ENCODE assay signal across 11 cellular contexts in genomic region chr16:83842755-83843507, GRCh38. TPM values are rescaled to one million over a fixed set of nuclear protein-coding genes. Genes with fewer than 3 reads are reported as not detected.
DNase-seq lines count a peak whose midpoint lies in the region; ATAC-seq and TF ChIP-seq lines count a peak whose summit lies in the region.
"Had no signal": no experiment of that assay in that cellular context is flagged by ENCODE, and none has a peak within 500 bp of the region (broad histone marks: within the 10 kb centered on the region; RNA-seq: fewer than 3 reads in every experiment).

No MANE protein-coding gene starts in this region.

- H4K20me1 ChIP-seq in neural cell (ENCODE audit: insufficient read depth) = no peaks in the 10 kb centered on the region

- peak; percentile 89 for ATAC-seq in activated B cell treated with CpG ODN at 0.5 μM for 24 hours (ENCODE audit: low read depth)
- ATAC-seq: activated naive CD4-positive, alpha-beta T cell treated with anti-CD3 and anti-CD28 coated beads, Interleukin-2, amount 50 U/mL, for 72 hours had no signal

- DNase-seq in GF-D8 (lab: John Stamatoyannopoulos, UW) = peak; percentile 51
- peak; percentile 43 to 48 for DNase-seq in Kasumi-1 (lab: John Stamatoyannopoulos, UW)
- peak; percentile 35 for DNase-seq in activated B cell treated with CpG ODN at 0.5 μM for 24 hours
- no peak for DNase-seq in stimulated activated CD4-positive, alpha-beta T cell treated with anti-CD3 and anti-CD28 coated beads, Interleukin-4, amount 100 ng/mL, for 24 hours
- DNase-seq in dermis blood vessel endothelial cell = no peak
- DNase-seq in NCI-H82 treated with DMSO at 0.1 percent for 48 hours (lab: John Stamatoyannopoulos, UW; ENCODE audit: unreplicated experiment) = no peak
- no peak for DNase-seq in NCI-H526 treated with DMSO at 0.1 percent for 48 hours (lab: John Stamatoyannopoulos, UW)
- DNase-seq: testis had no signal

- peak overlapping the region; percentile 76 for H3K4me3 Mint-ChIP-seq in activated B cell treated with CpG ODN at 0.5 μM for 24 hours

- POLR2A ChIA-PET in activated B cell treated with CpG ODN at 0.5 μM for 24 hours (lab: Charles Lee) = interaction anchor here (0.6 to 2.5 kb wide), 4 partner anchors 28 to 312 kb away, joined by 3 to 11 read pairs (median 6); partner anchors contain the start of genes HSBP1 and MLYCD

- peaks cover 48% of the 10 kb centered on the region for H3K4me1 Mint-ChIP-seq in activated B cell treated with CpG ODN at 0.5 μM for 24 hours

- H3K36me3 Mint-ChIP-seq in activated B cell treated with CpG ODN at 0.5 μM for 24 hours (ENCODE audit: low read depth) = no peaks in the 10 kb centered on the region
- H3K36me3 Mint-ChIP-seq: activated naive CD4-positive, alpha-beta T cell treated with anti-CD3 and anti-CD28 coated beads, Interleukin-2, amount 50 U/mL, for 72 hours had no signal

- TF ChIP-seq EP300 in neural cell (conservative IDR thresholded peaks at IDR 0.05; ENCODE audit: poor library complexity, severe bottlenecking) = no peak

- peaks cover 7% of the 10 kb centered on the region for H3K27me3 Mint-ChIP-seq in activated B cell treated with CpG ODN at 0.5 μM for 24 hours

- no peaks in the 10 kb centered on the region for H3K36me3 ChIP-seq in neural cell (ENCODE audit: insufficient read depth, low read length)
- H3K36me3 ChIP-seq: esophagus muscularis mucosa had no signal

- intact Hi-C loops in activated B cell treated with CpG ODN at 0.5 μM for 24 hours (cut with micrococcal nuclease) = loop anchor here (1.0 to 5.0 kb wide), 3 partner anchors 17 to 56 kb away; partner anchors contain the start of gene MLYCD

- no peak overlapping the region for H3K4me3 ChIP-seq in neural cell (ENCODE audit: low read length)
- H3K4me3 ChIP-seq: esophagus muscularis mucosa, testis had no signal

- TF ChIP-seq RAD21 in neural cell (conservative IDR thresholded peaks at IDR 0.05) = no peak

- no peaks in the 10 kb centered on the region for H3F3A ChIP-seq in neural cell (ENCODE audit: insufficient read depth, low read length, poor library complexity, severe bottlenecking)

- H3K27ac ChIP-seq in neural cell (ENCODE audit: low read length) = no peak overlapping the region
- H3K27ac ChIP-seq: esophagus muscularis mucosa, testis had no signal

- no peaks in the 10 kb centered on the region for H3K9me3 Mint-ChIP-seq in activated B cell treated with CpG ODN at 0.5 μM for 24 hours
- H3K9me3 Mint-ChIP-seq: activated naive CD4-positive, alpha-beta T cell treated with anti-CD3 and anti-CD28 coated beads, Interleukin-2, amount 50 U/mL, for 72 hours had no signal

- no peak overlapping the region for H3K4me2 ChIP-seq in neural cell (ENCODE audit: low read length)

- CTCF ChIA-PET in activated B cell treated with CpG ODN at 0.5 μM for 24 hours (lab: Charles Lee) = interaction anchor here (1.0 to 1.7 kb wide), 3 partner anchors 15 to 18 kb away, joined by 3 to 9 read pairs (median 3); no protein-coding TSS in a partner anchor

- H3K9ac ChIP-seq in neural cell (ENCODE audit: low read length) = peak overlapping the region; percentile 12

- no peaks in the 10 kb centered on the region for H3K79me2 ChIP-seq in neural cell (replicated peaks; ENCODE audit: insufficient read depth, low read length)

- TF ChIP-seq CTCF in activated B cell treated with CpG ODN at 0.5 μM for 24 hours (IDR thresholded peaks at IDR 0.05) = no peak
- TF ChIP-seq CTCF in neural cell (IDR thresholded peaks at IDR 0.05; ENCODE audit: poor library complexity, severe bottlenecking) = no peak

- no peaks in the 10 kb centered on the region for H3K9me3 ChIP-seq in neural cell (ENCODE audit: low read length)
- H3K9me3 ChIP-seq: esophagus muscularis mucosa, testis had no signal

- H3K27ac Mint-ChIP-seq in activated B cell treated with CpG ODN at 0.5 μM for 24 hours = peak overlapping the region; percentile 78
- H3K27ac Mint-ChIP-seq: activated naive CD4-positive, alpha-beta T cell treated with anti-CD3 and anti-CD28 coated beads, Interleukin-2, amount 50 U/mL, for 72 hours had no signal

- no peak overlapping the region for H2AFZ ChIP-seq in neural cell (ENCODE audit: low read depth, low read length)

- H3K27me3 ChIP-seq in neural cell (ENCODE audit: insufficient read depth, low read depth, low read length) = no peaks in the 10 kb centered on the region
- H3K27me3 ChIP-seq: esophagus muscularis mucosa, testis had no signal

- H3K9me2 ChIP-seq in neural cell (ENCODE audit: insufficient read depth, low read length) = no peaks in the 10 kb centered on the region

TF ChIP-seq in neural cell, 6 proteins besides CTCF, POLR2A, EP300 and RAD21:
- TF ChIP-seq SMC3 (conservative IDR thresholded peaks at IDR 0.05; ENCODE audit: poor library complexity) = no peak
- TF ChIP-seq EZH2 (IDR thresholded peaks at IDR 0.05; ENCODE audit: borderline replicate concordance, insufficient read depth, low read length, poor library complexity, severe bottlenecking) = no peak
- TF ChIP-seq TAF1 (IDR thresholded peaks at IDR 0.05; ENCODE audit: low read depth) = no peak
- TF ChIP-seq POLR2AphosphoS5 (IDR thresholded peaks at IDR 0.05) = no peak
- TF ChIP-seq MXI1 (conservative IDR thresholded peaks at IDR 0.05; ENCODE audit: poor library complexity, severe bottlenecking) = no peak
- TF ChIP-seq REST (IDR thresholded peaks at IDR 0.05; ENCODE audit: borderline replicate concordance) = no peak

RNA-seq across cellular contexts. Expression of gene HSBP1, which starts 35.2 kb away (rescaled TPM):
- 49.8 and 54.0 TPM in 2 replicates for total RNA-seq in activated B cell treated with CpG ODN at 0.5 μM for 24 hours
- 158 and 184 TPM in 2 replicates for polyA plus RNA-seq in neural cell
- 89.8 and 96.3 TPM in 2 replicates for polyA minus RNA-seq in neural cell
- 40.2 and 70.5 TPM in 2 replicates for total RNA-seq in dermis blood vessel endothelial cell

RNA-seq across cellular contexts. Expression of gene MLYCD, which starts 56.0 kb away (rescaled TPM):
- total RNA-seq in activated B cell treated with CpG ODN at 0.5 μM for 24 hours (8.7 and 10.8 TPM in 2 replicates), dermis blood vessel endothelial cell (2.6 and 5.6 TPM in 2 replicates)
- 2.4 and 3.3 TPM in 2 replicates for polyA plus RNA-seq in neural cell
- polyA minus RNA-seq in neural cell = 11.0 and 11.2 TPM in 2 replicates

Comparison
In these comparisons a context has a peak if more than half of its experiments do, and no peak if none do; other contexts are left out.
1. DNase-seq: peak in GF-D8 (single experiment), Kasumi-1 (2 of 2) and activated B cell treated with CpG ODN at 0.5 μM for 24 hours (single experiment); none in stimulated activated CD4-positive, alpha-beta T cell treated with anti-CD3 and anti-CD28 coated beads, Interleukin-4, amount 100 ng/mL, for 24 hours (single experiment), dermis blood vessel endothelial cell (single experiment), NCI-H82 treated with DMSO at 0.1 percent for 48 hours (single experiment) and NCI-H526 treated with DMSO at 0.1 percent for 48 hours (single experiment).